8 cellular contexts compared by ENCODE assay signal in the genomic region with DNA sequence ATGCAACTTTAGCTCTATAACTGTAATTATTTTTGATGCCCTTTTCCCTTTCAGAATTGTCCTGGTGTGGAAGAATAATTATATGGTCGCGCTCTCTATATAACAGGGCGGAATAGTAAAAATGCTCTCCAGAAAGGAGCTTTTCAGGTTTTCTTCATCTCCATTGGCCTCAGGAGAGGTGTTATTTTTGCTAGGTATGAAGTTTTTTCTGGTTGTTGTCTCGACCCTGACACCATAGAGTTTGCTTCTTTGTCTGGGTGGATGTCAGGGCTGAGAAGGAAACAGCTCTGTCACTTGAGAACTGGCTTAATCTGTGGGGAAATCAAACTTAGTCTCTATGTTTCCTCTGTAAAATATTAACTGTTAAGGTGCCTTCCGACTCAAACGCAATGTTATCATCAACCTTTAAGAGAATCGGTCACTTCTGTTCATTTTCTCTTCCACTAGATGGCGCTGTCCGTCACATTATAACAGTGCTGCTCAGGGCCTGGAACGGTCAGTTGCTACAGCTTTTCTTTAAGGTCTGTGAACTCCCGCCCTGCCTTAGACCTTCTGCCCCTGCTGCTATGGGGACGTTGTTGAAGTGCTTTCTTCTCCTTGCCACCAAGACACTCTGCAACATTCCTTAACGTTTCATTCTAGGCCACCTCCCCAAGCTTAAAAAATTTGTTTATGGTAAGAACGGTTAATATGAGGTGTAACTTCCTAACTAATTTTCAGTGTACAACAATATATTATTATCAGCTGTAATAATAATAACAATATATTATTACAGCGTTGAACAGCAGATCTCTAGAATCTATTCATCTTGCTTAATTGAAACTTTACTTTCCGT. TPM values are rescaled to one million over a fixed set of nuclear protein-coding genes. Genes with fewer than 3 reads are reported as not detected.
DNase-seq lines count a peak whose midpoint lies in the region; ATAC-seq, FAIRE-seq and TF ChIP-seq lines count a peak whose summit lies in the region.

No MANE protein-coding gene starts in this region.

- no peak for FAIRE-seq in pancreas (lab: Jason Lieb, UNC)

- peak; percentile 57 for TF ChIP-seq CTCF in GM06990 (IDR thresholded peaks at IDR 0.05; ENCODE audit: insufficient read depth, low read length, poor library complexity, severe bottlenecking)
- TF ChIP-seq CTCF in pancreas (IDR thresholded peaks at IDR 0.05): peak; percentile 56 to 78 (median 68)

- no peaks in the 10 kb centered on the region for H3K4me1 ChIP-seq in pancreas

- DNase-seq in GM06990 (ENCODE audit: extremely low read depth, insufficient read length) (peak; percentile 19), HCEC 1CT (peak; percentile 74), M059J (ENCODE audit: low read depth) (peak; percentile 81), RPMI7951 (ENCODE audit: low read depth) (peak; percentile 69), activated T-helper 1 cell treated with Interleukin-2 at 50 U/mL for 16 hours (ENCODE audit: low read depth) (peak; percentile 4), foreskin melanocyte (peak; percentile 60), pancreas (peak in 4 of 6 donors; percentile 28 to 56 (median 48)), GM19240 (ENCODE audit: insufficient read length, low spot score) (no peak)

- WGBS in pancreas, 2 donors: 24 to 29% methylated on average over 15 to 16 of the region's 16 CpGs

- H3K27me3 ChIP-seq in GM06990 (replicated peaks; ENCODE audit: control insufficient read depth, insufficient read depth, low read length) (no peaks in the 10 kb centered on the region; the same call in none of the 2 replicates), pancreas (no peaks in the 10 kb centered on the region)

- ATAC-seq in pancreas: peak; percentile 92 to 96 (median 93)

- H3K36me3 ChIP-seq in GM06990 (ENCODE audit: control insufficient read depth, insufficient read depth, low read length) (no peaks in the 10 kb centered on the region), pancreas (no peaks in the 10 kb centered on the region)

- no peaks in the 10 kb centered on the region for H3K9me3 ChIP-seq in pancreas

- H3K4me3 ChIP-seq in GM06990 (replicated peaks; ENCODE audit: low read depth, low read length) (no peak overlapping the region), pancreas (no peak overlapping the region)

- no peak overlapping the region for H3K27ac ChIP-seq in pancreas

- intact Hi-C loops in pancreas (cut with DNase I): loop anchor here in 2 of 3 donors (10.0 kb wide), 2 partner anchors 326 to 336 kb away; no protein-coding TSS in a partner anchor

RNA-seq across cellular contexts. Expression of gene SERPINB12, which starts 23.8 kb away (rescaled TPM):
- total RNA-seq in M059J (2014; rRNA removed; shearing (Covaris generic)): not detected in 2 replicates
- total RNA-seq in RPMI7951 (2014; rRNA removed; shearing (Covaris generic)): not detected in 2 replicates
- total RNA-seq in pancreas: not detected
- not detected for polyA plus RNA-seq in pancreas

RNA-seq across cellular contexts. Expression of gene SERPINB5, which starts 41.6 kb away (rescaled TPM):
- not detected in 2 replicates for total RNA-seq in M059J (2014; rRNA removed; shearing (Covaris generic))
- total RNA-seq in RPMI7951 (2014; rRNA removed; shearing (Covaris generic)): not detected in 2 replicates
- under 1 TPM in 1 of 6 donors, not detected in 5; 0.44 TPM for total RNA-seq in pancreas
- not detected for polyA plus RNA-seq in pancreas
